Comparison of ENCODE assay signal across 17 cellular contexts in the genomic region with DNA sequence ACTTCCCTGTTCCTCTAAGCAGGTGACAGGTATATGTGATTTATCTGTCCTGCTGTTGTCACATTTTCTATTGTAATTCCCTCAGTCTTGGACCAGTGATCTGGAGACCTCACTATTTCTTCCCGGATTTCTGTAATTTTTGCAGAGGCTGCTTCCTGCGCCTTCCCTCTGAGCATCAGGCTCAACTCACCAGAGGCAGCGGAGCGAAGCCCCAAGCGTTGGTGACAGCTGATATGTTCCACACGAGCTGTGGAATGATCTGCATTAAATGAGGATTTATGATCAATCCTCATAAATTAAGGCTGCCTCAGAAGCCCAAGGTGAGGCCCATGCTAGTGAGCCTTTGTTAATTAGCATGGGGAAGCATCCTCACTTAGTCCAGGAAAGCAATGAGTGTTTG.
DNase-seq lines count a peak whose midpoint lies in the region; ATAC-seq and TF ChIP-seq lines count a peak whose summit lies in the region.
"Had no signal": no experiment of that assay in that cellular context is flagged by ENCODE, and none has a peak within 500 bp of the region (broad histone marks: within the 10 kb centered on the region; RNA-seq: fewer than 3 reads in every experiment).

No MANE protein-coding gene starts in this region.

- peak; percentile 4 for DNase-seq in WERI-Rb-1
- DNase-seq in ecto neural progenitor cell (ENCODE audit: low spot score), result peak; percentile 6
- DNase-seq in nephron progenitor cell, result peak; percentile 46
- peak; percentile 19 to 38 for DNase-seq in suprapubic skin (ENCODE audit: low spot score in 2 of 2)
- DNase-seq in stimulated activated naive CD4-positive, alpha-beta T cell (lab: John Stamatoyannopoulos, UW), result no peak
- no peak for DNase-seq in KBM-7
- DNase-seq: BE2C; CD4-positive, alpha-beta memory T cell; COR-L47; GF-D8; GM23248 had no signal

- peak overlapping the region; percentile 88 for H3K27ac Mint-ChIP-seq in nephron progenitor cell
- H3K27ac Mint-ChIP-seq: CD4-positive, alpha-beta memory T cell had no signal

- no peak overlapping the region for H3K4me3 ChIP-seq in WERI-Rb-1 (ENCODE audit: low read depth, low read length)
- no peak overlapping the region for H3K4me3 ChIP-seq in suprapubic skin
- H3K4me3 ChIP-seq: A549, GM23248 had no signal

- H3K4me1 Mint-ChIP-seq in nephron progenitor cell, result peaks cover 56% of the 10 kb centered on the region
- H3K4me1 Mint-ChIP-seq: CD4-positive, alpha-beta memory T cell had no signal

- ATAC-seq in GM18502 (IDR thresholded peaks at IDR 0.05; ENCODE audit: poor library complexity, unreplicated experiment) (no peak), GM18498 (IDR thresholded peaks at IDR 0.05; ENCODE audit: unreplicated experiment) (no peak)
- ATAC-seq: A549, HCT116 had no signal

- no peak for TF ChIP-seq POLR2A in suprapubic skin (IDR thresholded peaks at IDR 0.05)

- no peaks in the 10 kb centered on the region for H3K27me3 ChIP-seq in WERI-Rb-1 (ENCODE audit: insufficient read depth, low read depth, severe bottlenecking)
- H3K27me3 ChIP-seq in suprapubic skin, result peaks cover 4% of the 10 kb centered on the region

- H3K9me3 Mint-ChIP-seq in nephron progenitor cell, result no peaks in the 10 kb centered on the region

- WGBS in suprapubic skin, result 87% methylated on average over 6 of the region's 6 CpGs

- H3K36me3 ChIP-seq in WERI-Rb-1 (no peaks in the 10 kb centered on the region), suprapubic skin (no peaks in the 10 kb centered on the region)
- H3K36me3 ChIP-seq: BE2C had no signal

- peaks cover 7% of the 10 kb centered on the region for H3K4me1 ChIP-seq in suprapubic skin
- H3K4me1 ChIP-seq: A549, BE2C had no signal

- TF ChIP-seq CTCF in WERI-Rb-1 (IDR thresholded peaks at IDR 0.05; ENCODE audit: low read depth, low read length) (no peak), nephron progenitor cell (IDR thresholded peaks at IDR 0.05) (no peak), suprapubic skin (IDR thresholded peaks at IDR 0.05) (no peak)

- in situ Hi-C loops in KBM-7 (cut with MboI; ENCODE audit: low pct_unique_long_range_greater_than_20kb, low sequenced_read_pairs), result no loop called here

- H3K27me3 Mint-ChIP-seq in nephron progenitor cell (ENCODE audit: low read depth, poor library complexity), result peaks cover 35% of the 10 kb centered on the region

- no peak for TF ChIP-seq EP300 in suprapubic skin (IDR thresholded peaks at IDR 0.05)

- H3K9me3 ChIP-seq in WERI-Rb-1 (ENCODE audit: severe bottlenecking) (no peaks in the 10 kb centered on the region), suprapubic skin (no peaks in the 10 kb centered on the region)
- H3K9me3 ChIP-seq: BE2C had no signal

- H3K36me3 Mint-ChIP-seq in nephron progenitor cell (ENCODE audit: low read depth), result no peaks in the 10 kb centered on the region
- H3K36me3 Mint-ChIP-seq: CD4-positive, alpha-beta memory T cell had no signal

- H3K4me3 Mint-ChIP-seq in nephron progenitor cell, result no peak overlapping the region
- H3K4me3 Mint-ChIP-seq: CD4-positive, alpha-beta memory T cell had no signal

- H3K27ac ChIP-seq in WERI-Rb-1, result no peak overlapping the region
- H3K27ac ChIP-seq in suprapubic skin, result no peak overlapping the region
- H3K27ac ChIP-seq: A549, C4-2B, GM23248, HL-60 had no signal

Comparison
In these comparisons a context has a peak if more than half of its experiments do, and no peak if none do; other contexts are left out.
1. DNase-seq: peak in WERI-Rb-1 (single experiment), ecto neural progenitor cell (single experiment), nephron progenitor cell (single experiment) and suprapubic skin (2 of 2); none in stimulated activated naive CD4-positive, alpha-beta T cell (0 of 6) and KBM-7 (single experiment).